8 cellular contexts compared by ENCODE assay signal in genomic region chr1:167627865-167628641, GRCh38. TPM values are rescaled to one million over a fixed set of nuclear protein-coding genes. Genes with fewer than 3 reads are reported as not detected.
DNase-seq lines count a peak whose midpoint lies in the region; ATAC-seq, FAIRE-seq and TF ChIP-seq lines count a peak whose summit lies in the region.

No MANE protein-coding gene starts in this region.

- no peaks in the 10 kb centered on the region for H3K27me3 Mint-ChIP-seq in T-cell

- H3K4me1 Mint-ChIP-seq in T-cell = peaks cover 51 to 71% (median 68%) of the 10 kb centered on the region in 3 donors

- POLR2A ChIA-PET in T-cell (lab: Charles Lee) = interaction anchor here (0.5 to 1.6 kb wide), 8 partner anchors 9 to 863 kb away, joined by 3 to 12 read pairs (median 4); no protein-coding TSS in a partner anchor
- POLR2A ChIA-PET in GM12878 (lab: Charles Lee) = interaction anchor here (0.5 to 8.1 kb wide), 15 partner anchors 9 to 308 kb away, joined by 3 to 84 read pairs (median 8); no protein-coding TSS in a partner anchor

- TF ChIP-seq EP300 in GM12878 (IDR thresholded peaks at IDR 0.05; ENCODE audit: borderline replicate concordance in 1 of 2, control insufficient read depth in 1 of 2, low read depth in 2 of 2, low read length in 2 of 2) = peak; percentile 80 to 84

- peak; percentile 89 for TF ChIP-seq POLR2A in GM12878 (IDR thresholded peaks at IDR 0.05; ENCODE audit: low read depth, low read length)

- peaks cover 46% of the 10 kb centered on the region for H3K79me2 ChIP-seq in GM12878 (ENCODE audit: control insufficient read depth, insufficient read depth, low read length)

- H3K9me3 Mint-ChIP-seq in T-cell = peaks cover 0 to 12% (median 4%) of the 10 kb centered on the region in 3 donors

- RAD21 ChIA-PET in GM12878 (lab: Charles Lee; ENCODE audit: unreplicated experiment) = interaction anchor here (0.7 to 13.0 kb wide), 12 partner anchors 9 to 268 kb away, joined by 3 to 159 read pairs (median 6); partner anchors contain the start of gene CREG1

- in situ Hi-C loops in GM12878 (cut with MboI) = no loop called here

- ATAC-seq in GM19328 (IDR thresholded peaks at IDR 0.05; ENCODE audit: unreplicated experiment) (peak; percentile 70), HG03432 (IDR thresholded peaks at IDR 0.05; ENCODE audit: unreplicated experiment) (peak; percentile 67), T-cell (replicated peaks in 1 of 4) (peak; percentile 77 to 85 (median 79)), GM12878 (peak; percentile 77)

- H3K36me3 Mint-ChIP-seq in T-cell = peaks cover 5% of the 10 kb centered on the region

- H3K27me3 ChIP-seq in GM12878 (replicated peaks in 1 of 2; ENCODE audit: control insufficient read depth in 2 of 2, insufficient read depth in 2 of 2, low read length in 1 of 2) = no peaks in the 10 kb centered on the region

- peak; percentile 29 for DNase-seq in CD1c-positive myeloid dendritic cell (ENCODE audit: extremely low spot score)
- peak; percentile 56 to 84 (median 70) for DNase-seq in T-cell
- peak; percentile 89 for DNase-seq in GM12878 (ENCODE audit: low read depth, low spot score)
- DNase-seq in stimulated activated CD4-positive, alpha-beta T cell treated with anti-CD3 and anti-CD28 coated beads, Interleukin-15, amount 100 ng/mL, for 1 hour (ENCODE audit: low read depth in 1 of 2, low spot score in 1 of 2) = peak; percentile 47 to 51
- DNase-seq in HK-2 (ENCODE audit: unreplicated experiment) = no peak
- no peak for DNase-seq in GM03348 (ENCODE audit: low spot score)

- no peaks in the 10 kb centered on the region for H4K20me1 ChIP-seq in GM12878 (ENCODE audit: control insufficient read depth, insufficient read depth)

- H3K27ac Mint-ChIP-seq in T-cell = peak overlapping the region; percentile 99

- WGBS in GM12878 (ENCODE audit: insufficient coverage, insufficient replicate concordance, low lambda C conversion rate, missing lambda C conversion rate) = 1% methylated on average over 10 of the region's 10 CpGs

- TF ChIP-seq CTCF in GM12878 (IDR thresholded peaks at IDR 0.05 in 2 of 3, conservative IDR thresholded peaks at IDR 0.05 in 1 of 3; ENCODE audit: control insufficient read depth in 2 of 3, extremely low read depth in 1 of 3, insufficient read depth in 1 of 3, low read depth in 3 of 3, low read length in 3 of 3) = no peak

- peak overlapping the region; percentile 92 for H3K9ac ChIP-seq in GM12878 (ENCODE audit: control insufficient read depth, insufficient read depth, low read length)

- peak overlapping the region; percentile 94 for H3K27ac ChIP-seq in GM12878 (ENCODE audit: control insufficient read depth, insufficient read depth)

- SMC1A ChIA-PET in GM12878 (lab: Charles Lee; ENCODE audit: uncharacterized antibody, unreplicated experiment) = interaction anchor here (0.9 to 12.4 kb wide), 13 partner anchors 8 to 78 kb away, joined by 3 to 170 read pairs (median 7); no protein-coding TSS in a partner anchor

- peaks cover 26% of the 10 kb centered on the region for H3K4me1 ChIP-seq in GM12878 (ENCODE audit: control insufficient read depth, insufficient read depth, low read length)

- no TSS peak for BruUV-seq in GM12878 (replicated peaks; lab: Mats Ljungman, UMichigan)

- H3K4me3 Mint-ChIP-seq in T-cell = peak overlapping the region; percentile 90 to 92 (median 91)

- H2AFZ ChIP-seq in GM12878 (ENCODE audit: control insufficient read depth, low read depth, low read length) = peak overlapping the region; percentile 82

- FAIRE-seq in GM12878 (lab: Jason Lieb, UNC) = peak; percentile 80

- peaks cover 3% of the 10 kb centered on the region; the same call in 1 of the 3 replicates for H3K9me3 ChIP-seq in GM12878 (replicated peaks; ENCODE audit: control insufficient read depth, insufficient read depth, low read length)

- no peak for TF ChIP-seq RAD21 in GM12878 (IDR thresholded peaks at IDR 0.05; ENCODE audit: insufficient read depth, low read depth, low read length)

- peak overlapping the region; percentile 99 for H3K4me2 ChIP-seq in GM12878 (ENCODE audit: control insufficient read depth, insufficient read depth)

- H3K36me3 ChIP-seq in GM12878 (ENCODE audit: control insufficient read depth in 2 of 2, insufficient read depth in 2 of 2, low read length in 1 of 2) = no peaks in the 10 kb centered on the region

- peak overlapping the region; percentile 79 for H3K4me3 ChIP-seq in GM12878

- intact Hi-C loops in GM12878 (cut with micrococcal nuclease; ENCODE audit: unreplicated experiment) = loop anchor here (1.0 kb wide), 2 partner anchors 11 to 48 kb away; no protein-coding TSS in a partner anchor

- CTCF ChIA-PET in T-cell (lab: Charles Lee) (interaction anchor here (0.5 to 2.3 kb wide), 10 partner anchors 9 to 645 kb away, joined by 3 to 17 read pairs (median 5); no protein-coding TSS in a partner anchor), GM12878 (lab: Yijun Ruan, JAX) (interaction anchor here (0.8 to 3.1 kb wide), 8 partner anchors 9 to 89 kb away, joined by 3 to 21 read pairs (median 5); partner anchors contain the start of gene CREG1)

TF ChIP-seq in GM12878, 131 proteins besides CTCF, POLR2A, EP300 and RAD21 (continues in another document):
- TF ChIP-seq ZBTB40 (IDR thresholded peaks at IDR 0.05; ENCODE audit: borderline replicate concordance) (no peak; the same call in 1 of the 2 replicates), MXI1 (IDR thresholded peaks at IDR 0.05; ENCODE audit: low read depth, low read length) (peak; percentile 60), RB1 (IDR thresholded peaks at IDR 0.05; ENCODE audit: borderline replicate concordance) (peak; percentile 37; the same call in 1 of the 2 replicates)

RNA-seq across cellular contexts. Expression of gene RCSD1, which starts 2.0 kb away (rescaled TPM):
- 100 to 1,000 TPM; 101 to 126 (median 107) TPM for total RNA-seq in T-cell
- total RNA-seq in GM12878 (2013; cell fraction: nucleolus; rRNA removed) = 50.6 and 59.2 TPM in 2 replicates
- total RNA-seq in GM12878 (2014; rRNA removed) = 64.2 and 65.7 TPM in 2 replicates
- total RNA-seq in GM12878 (2014; rRNA removed; fragmentation: Illumina TruSeq; extraction: Trizol) = 73.6 and 76.7 TPM in 2 replicates
- total RNA-seq in GM12878 (2021) = 77.4 and 78.3 TPM in 2 replicates
- polyA plus RNA-seq in GM12878 (2011; ENCODE audit: low read depth) = 42.5 TPM
- 54.8 and 59.3 TPM in 2 replicates for polyA plus RNA-seq in GM12878 (2011; rRNA removed)
- polyA plus RNA-seq in GM12878 (2011; cell fraction: cytosol; rRNA removed) = 37.4 and 40.7 TPM in 2 replicates
- polyA plus RNA-seq in GM12878 (2011; cell fraction: nucleus; rRNA removed) = 21.2 and 25.8 TPM in 2 replicates
- 62.9 and 72.8 TPM in 2 replicates for polyA plus RNA-seq in GM12878 (2012)
- 56.8 and 71.5 TPM in 2 replicates for polyA plus RNA-seq in GM12878 (2014; fragmentation: Illumina TruSeq; extraction: Trizol)
- polyA plus RNA-seq in GM12878 (2014; fragmentation: Nextera tagmentation; extraction: Ambion mirVana) = 10 to 100 TPM; 11.4 to 18.9 TPM
- 69.6 and 71.7 TPM in 2 replicates for polyA plus RNA-seq in GM12878 (2014; rRNA removed)
- polyA plus RNA-seq in GM12878 (2016; fragmentation: Nextera tagmentation; extraction: Ambion mirVana) = 10 to 100 TPM; 74.6 to 75.7 TPM
- polyA minus RNA-seq in GM12878 (2011; rRNA and poly(A)+ RNA removed) = 45.6 and 53.5 TPM in 2 replicates
- polyA minus RNA-seq in GM12878 (2011; cell fraction: cytosol; rRNA and poly(A)+ RNA removed) = 19.9 and 20.6 TPM in 2 replicates
- 12.7 and 26.7 TPM in 2 replicates for polyA minus RNA-seq in GM12878 (2011; cell fraction: nucleus; rRNA and poly(A)+ RNA removed)

Comparison
In these comparisons a context has a peak if more than half of its experiments do, and no peak if none do; other contexts are left out.
1. DNase-seq: peak in CD1c-positive myeloid dendritic cell (single experiment), T-cell (34 of 34), GM12878 (single experiment) and stimulated activated CD4-positive, alpha-beta T cell treated with anti-CD3 and anti-CD28 coated beads, Interleukin-15, amount 100 ng/mL, for 1 hour (2 of 2); none in HK-2 (single experiment) and GM03348 (single experiment).
2. Peak in every context shown above with its lines, with median percentiles within 50 percentile points of each other: ATAC-seq.